In the genomic region with DNA sequence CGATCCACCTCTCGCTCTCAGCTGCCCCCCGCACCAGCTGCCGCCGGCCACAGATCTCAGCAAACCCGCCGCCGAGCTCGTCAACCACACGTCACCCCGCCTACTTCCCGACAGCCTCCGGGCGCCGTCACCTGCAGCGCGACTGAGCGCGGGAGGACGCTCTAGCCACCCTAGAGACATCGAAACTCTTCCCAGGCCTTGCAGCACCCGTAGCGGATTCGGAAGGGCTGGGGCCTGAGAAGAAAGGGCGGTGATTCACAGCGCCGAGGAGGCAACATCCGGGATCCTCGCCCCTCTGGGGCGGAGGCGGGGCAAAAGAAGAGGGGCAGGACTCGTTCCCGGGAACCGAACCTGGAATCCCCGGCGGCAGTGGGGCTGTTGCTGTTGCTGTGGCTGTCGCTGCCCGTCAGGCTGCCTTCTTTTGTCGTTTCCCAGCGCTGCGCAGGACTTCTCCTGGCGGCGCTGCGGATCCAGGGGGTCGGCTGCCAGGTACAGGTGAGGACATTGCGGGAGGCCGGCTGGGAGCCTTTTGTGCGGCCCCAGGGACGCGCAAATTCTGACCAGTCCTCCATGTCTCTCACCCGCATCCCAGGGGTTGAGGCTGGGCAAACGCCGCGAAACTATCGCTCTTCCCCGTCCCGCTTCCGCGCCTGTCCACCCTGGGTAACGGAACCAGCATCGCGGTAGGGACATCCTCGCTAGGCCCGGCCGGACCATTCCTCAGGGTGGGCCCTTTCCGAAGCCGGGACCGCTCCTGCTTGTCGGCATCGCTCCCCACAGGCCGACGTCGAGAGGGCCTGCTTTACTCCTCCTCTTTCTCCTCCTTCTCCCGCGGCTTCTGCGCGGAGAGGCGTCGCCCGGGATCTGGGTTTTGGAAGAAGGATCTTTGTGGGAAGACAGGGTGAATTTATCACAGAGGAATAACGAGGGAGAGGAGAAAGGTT, we compare ENCODE assay signal across 1 cellular context.
TF ChIP-seq lines count a peak whose summit lies in the region.

A gene (plus strand): TSS at position 331 of the 944 bp plus-strand sequence. CDS start 9,443 bp downstream, outside the sequence.
A gene with protein sequence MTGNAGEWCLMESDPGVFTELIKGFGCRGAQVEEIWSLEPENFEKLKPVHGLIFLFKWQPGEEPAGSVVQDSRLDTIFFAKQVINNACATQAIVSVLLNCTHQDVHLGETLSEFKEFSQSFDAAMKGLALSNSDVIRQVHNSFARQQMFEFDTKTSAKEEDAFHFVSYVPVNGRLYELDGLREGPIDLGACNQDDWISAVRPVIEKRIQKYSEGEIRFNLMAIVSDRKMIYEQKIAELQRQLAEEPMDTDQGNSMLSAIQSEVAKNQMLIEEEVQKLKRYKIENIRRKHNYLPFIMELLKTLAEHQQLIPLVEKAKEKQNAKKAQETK (minus strand): TSS at position 79 of the 944 bp plus-strand sequence. CDS start 100 bp downstream, outside the sequence.

TF ChIP-seq in K562, 482 proteins besides CTCF, POLR2A, EP300 and RAD21 (continued from another document and continues in another):
- TF ChIP-seq, protein P1, sequence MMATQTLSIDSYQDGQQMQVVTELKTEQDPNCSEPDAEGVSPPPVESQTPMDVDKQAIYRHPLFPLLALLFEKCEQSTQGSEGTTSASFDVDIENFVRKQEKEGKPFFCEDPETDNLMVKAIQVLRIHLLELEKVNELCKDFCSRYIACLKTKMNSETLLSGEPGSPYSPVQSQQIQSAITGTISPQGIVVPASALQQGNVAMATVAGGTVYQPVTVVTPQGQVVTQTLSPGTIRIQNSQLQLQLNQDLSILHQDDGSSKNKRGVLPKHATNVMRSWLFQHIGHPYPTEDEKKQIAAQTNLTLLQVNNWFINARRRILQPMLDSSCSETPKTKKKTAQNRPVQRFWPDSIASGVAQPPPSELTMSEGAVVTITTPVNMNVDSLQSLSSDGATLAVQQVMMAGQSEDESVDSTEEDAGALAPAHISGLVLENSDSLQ (IDR thresholded peaks at IDR 0.05), result peak; percentile 94
- TF ChIP-seq NBN (IDR thresholded peaks at IDR 0.05; ENCODE audit: low read depth), result peak; percentile 99
- no peak for TF ChIP-seq ZNF444 (CRISPR knock-in tag; IDR thresholded peaks at IDR 0.05)
- peak; percentile 67; the same call in 1 of the 2 replicates for TF ChIP-seq SMARCE1 (IDR thresholded peaks at IDR 0.05)
- TF ChIP-seq, protein P2, sequence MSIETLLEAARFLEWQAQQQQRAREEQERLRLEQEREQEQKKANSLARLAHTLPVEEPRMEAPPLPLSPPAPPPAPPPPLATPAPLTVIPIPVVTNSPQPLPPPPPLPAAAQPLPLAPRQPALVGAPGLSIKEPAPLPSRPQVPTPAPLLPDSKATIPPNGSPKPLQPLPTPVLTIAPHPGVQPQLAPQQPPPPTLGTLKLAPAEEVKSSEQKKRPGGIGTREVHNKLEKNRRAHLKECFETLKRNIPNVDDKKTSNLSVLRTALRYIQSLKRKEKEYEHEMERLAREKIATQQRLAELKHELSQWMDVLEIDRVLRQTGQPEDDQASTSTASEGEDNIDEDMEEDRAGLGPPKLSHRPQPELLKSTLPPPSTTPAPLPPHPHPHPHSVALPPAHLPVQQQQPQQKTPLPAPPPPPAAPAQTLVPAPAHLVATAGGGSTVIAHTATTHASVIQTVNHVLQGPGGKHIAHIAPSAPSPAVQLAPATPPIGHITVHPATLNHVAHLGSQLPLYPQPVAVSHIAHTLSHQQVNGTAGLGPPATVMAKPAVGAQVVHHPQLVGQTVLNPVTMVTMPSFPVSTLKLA (conservative IDR thresholded peaks at IDR 0.05), result peak; percentile 87 to 92
- TF ChIP-seq TAF9B (IDR thresholded peaks at IDR 0.05; ENCODE audit: partially characterized antibody), result peak; percentile 96
- TF ChIP-seq CHD1 (IDR thresholded peaks at IDR 0.05; ENCODE audit: low read length), result peak; percentile 78
- TF ChIP-seq ZBED1 (IDR thresholded peaks at IDR 0.05), result peak; percentile 88
- peak; percentile 97 for TF ChIP-seq CCNT2 (IDR thresholded peaks at IDR 0.05; ENCODE audit: borderline replicate concordance, extremely low read depth, insufficient read length, low read depth, low read length)
- TF ChIP-seq, protein P3, sequence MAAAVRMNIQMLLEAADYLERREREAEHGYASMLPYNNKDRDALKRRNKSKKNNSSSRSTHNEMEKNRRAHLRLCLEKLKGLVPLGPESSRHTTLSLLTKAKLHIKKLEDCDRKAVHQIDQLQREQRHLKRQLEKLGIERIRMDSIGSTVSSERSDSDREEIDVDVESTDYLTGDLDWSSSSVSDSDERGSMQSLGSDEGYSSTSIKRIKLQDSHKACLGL (CRISPR knock-in tag; IDR thresholded peaks at IDR 0.05; ENCODE audit: borderline replicate concordance, poor library complexity, severe bottlenecking), result no peak
- TF ChIP-seq, protein P4, sequence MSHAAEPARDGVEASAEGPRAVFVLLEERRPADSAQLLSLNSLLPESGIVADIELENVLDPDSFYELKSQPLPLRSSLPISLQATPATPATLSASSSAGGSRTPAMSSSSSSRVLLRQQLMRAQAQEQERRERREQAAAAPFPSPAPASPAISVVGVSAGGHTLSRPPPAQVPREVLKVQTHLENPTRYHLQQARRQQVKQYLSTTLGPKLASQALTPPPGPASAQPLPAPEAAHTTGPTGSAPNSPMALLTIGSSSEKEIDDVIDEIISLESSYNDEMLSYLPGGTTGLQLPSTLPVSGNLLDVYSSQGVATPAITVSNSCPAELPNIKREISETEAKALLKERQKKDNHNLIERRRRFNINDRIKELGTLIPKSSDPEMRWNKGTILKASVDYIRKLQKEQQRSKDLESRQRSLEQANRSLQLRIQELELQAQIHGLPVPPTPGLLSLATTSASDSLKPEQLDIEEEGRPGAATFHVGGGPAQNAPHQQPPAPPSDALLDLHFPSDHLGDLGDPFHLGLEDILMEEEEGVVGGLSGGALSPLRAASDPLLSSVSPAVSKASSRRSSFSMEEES (CRISPR knock-in tag; IDR thresholded peaks at IDR 0.05), result no peak
- TF ChIP-seq ZNF217 (CRISPR knock-in tag; IDR thresholded peaks at IDR 0.05), result no peak
- peak; percentile 68; the same call in 1 of the 2 replicates for TF ChIP-seq ZNF232 (CRISPR knock-in tag; IDR thresholded peaks at IDR 0.05)
- TF ChIP-seq KDM4B (IDR thresholded peaks at IDR 0.05; ENCODE audit: borderline replicate concordance in 2 of 2, low read depth in 1 of 2), result peak in 1 of 2 experiments; percentile 89; a peak in 1 of 4 replicates
- peak; percentile 26; the same call in 1 of the 2 replicates for TF ChIP-seq FOXJ2 (tag; IDR thresholded peaks at IDR 0.05)
- TF ChIP-seq, protein P5, sequence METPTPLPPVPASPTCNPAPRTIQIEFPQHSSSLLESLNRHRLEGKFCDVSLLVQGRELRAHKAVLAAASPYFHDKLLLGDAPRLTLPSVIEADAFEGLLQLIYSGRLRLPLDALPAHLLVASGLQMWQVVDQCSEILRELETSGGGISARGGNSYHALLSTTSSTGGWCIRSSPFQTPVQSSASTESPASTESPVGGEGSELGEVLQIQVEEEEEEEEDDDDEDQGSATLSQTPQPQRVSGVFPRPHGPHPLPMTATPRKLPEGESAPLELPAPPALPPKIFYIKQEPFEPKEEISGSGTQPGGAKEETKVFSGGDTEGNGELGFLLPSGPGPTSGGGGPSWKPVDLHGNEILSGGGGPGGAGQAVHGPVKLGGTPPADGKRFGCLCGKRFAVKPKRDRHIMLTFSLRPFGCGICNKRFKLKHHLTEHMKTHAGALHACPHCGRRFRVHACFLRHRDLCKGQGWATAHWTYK (CRISPR knock-in tag; IDR thresholded peaks at IDR 0.05), result peak; percentile 54; the same call in 1 of the 2 replicates
- TF ChIP-seq, protein P6, sequence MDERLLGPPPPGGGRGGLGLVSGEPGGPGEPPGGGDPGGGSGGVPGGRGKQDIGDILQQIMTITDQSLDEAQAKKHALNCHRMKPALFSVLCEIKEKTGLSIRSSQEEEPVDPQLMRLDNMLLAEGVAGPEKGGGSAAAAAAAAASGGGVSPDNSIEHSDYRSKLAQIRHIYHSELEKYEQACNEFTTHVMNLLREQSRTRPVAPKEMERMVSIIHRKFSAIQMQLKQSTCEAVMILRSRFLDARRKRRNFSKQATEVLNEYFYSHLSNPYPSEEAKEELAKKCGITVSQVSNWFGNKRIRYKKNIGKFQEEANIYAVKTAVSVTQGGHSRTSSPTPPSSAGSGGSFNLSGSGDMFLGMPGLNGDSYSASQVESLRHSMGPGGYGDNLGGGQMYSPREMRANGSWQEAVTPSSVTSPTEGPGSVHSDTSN (CRISPR knock-in tag; IDR thresholded peaks at IDR 0.05; ENCODE audit: low read depth), result no peak
- TF ChIP-seq, protein P6 (tag; conservative IDR thresholded peaks at IDR 0.05; ENCODE audit: low read depth), result peak; percentile 55; the same call in 1 of the 2 replicates
- TF ChIP-seq TSC22D4 (tag; IDR thresholded peaks at IDR 0.05), result no peak
- 0 out of 2 replicates have a peak, but pooled peaks have one; percentile 65 for TF ChIP-seq PTBP1 (IDR thresholded peaks at IDR 0.05; ENCODE audit: low read depth, low read length)
- TF ChIP-seq SMARCA5 (IDR thresholded peaks at IDR 0.05), result peak; percentile 61; the same call in 1 of the 2 replicates
- TF ChIP-seq SP2 (IDR thresholded peaks at IDR 0.05; ENCODE audit: extremely low read depth, low read depth, low read length, poor library complexity, severe bottlenecking), result peak; percentile 94
- TF ChIP-seq, protein P7, sequence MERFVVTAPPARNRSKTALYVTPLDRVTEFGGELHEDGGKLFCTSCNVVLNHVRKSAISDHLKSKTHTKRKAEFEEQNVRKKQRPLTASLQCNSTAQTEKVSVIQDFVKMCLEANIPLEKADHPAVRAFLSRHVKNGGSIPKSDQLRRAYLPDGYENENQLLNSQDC (CRISPR knock-in tag; IDR thresholded peaks at IDR 0.05), result 0 out of 2 replicates have a peak, but pooled peaks have one; percentile 49
- TF ChIP-seq, protein P8, sequence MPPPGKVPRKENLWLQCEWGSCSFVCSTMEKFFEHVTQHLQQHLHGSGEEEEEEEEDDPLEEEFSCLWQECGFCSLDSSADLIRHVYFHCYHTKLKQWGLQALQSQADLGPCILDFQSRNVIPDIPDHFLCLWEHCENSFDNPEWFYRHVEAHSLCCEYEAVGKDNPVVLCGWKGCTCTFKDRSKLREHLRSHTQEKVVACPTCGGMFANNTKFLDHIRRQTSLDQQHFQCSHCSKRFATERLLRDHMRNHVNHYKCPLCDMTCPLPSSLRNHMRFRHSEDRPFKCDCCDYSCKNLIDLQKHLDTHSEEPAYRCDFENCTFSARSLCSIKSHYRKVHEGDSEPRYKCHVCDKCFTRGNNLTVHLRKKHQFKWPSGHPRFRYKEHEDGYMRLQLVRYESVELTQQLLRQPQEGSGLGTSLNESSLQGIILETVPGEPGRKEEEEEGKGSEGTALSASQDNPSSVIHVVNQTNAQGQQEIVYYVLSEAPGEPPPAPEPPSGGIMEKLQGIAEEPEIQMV (tag; conservative IDR thresholded peaks at IDR 0.05; ENCODE audit: low read depth), result no peak
- peak; percentile 10; the same call in 1 of the 2 replicates for TF ChIP-seq ZNF589 (CRISPR knock-in tag; IDR thresholded peaks at IDR 0.05; ENCODE audit: low read depth)
- TF ChIP-seq EGR1 (conservative IDR thresholded peaks at IDR 0.05), result peak; percentile 62
- TF ChIP-seq, protein P9, sequence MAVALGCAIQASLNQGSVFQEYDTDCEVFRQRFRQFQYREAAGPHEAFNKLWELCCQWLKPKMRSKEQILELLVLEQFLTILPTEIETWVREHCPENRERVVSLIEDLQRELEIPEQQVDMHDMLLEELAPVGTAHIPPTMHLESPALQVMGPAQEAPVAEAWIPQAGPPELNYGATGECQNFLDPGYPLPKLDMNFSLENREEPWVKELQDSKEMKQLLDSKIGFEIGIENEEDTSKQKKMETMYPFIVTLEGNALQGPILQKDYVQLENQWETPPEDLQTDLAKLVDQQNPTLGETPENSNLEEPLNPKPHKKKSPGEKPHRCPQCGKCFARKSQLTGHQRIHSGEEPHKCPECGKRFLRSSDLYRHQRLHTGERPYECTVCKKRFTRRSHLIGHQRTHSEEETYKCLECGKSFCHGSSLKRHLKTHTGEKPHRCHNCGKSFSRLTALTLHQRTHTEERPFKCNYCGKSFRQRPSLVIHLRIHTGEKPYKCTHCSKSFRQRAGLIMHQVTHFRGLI (CRISPR knock-in tag; IDR thresholded peaks at IDR 0.05), result no peak
- TF ChIP-seq ETV5 (CRISPR knock-in tag; IDR thresholded peaks at IDR 0.05; ENCODE audit: low read depth), result peak; percentile 86
- peak; percentile 81 for TF ChIP-seq RBBP5 (IDR thresholded peaks at IDR 0.05; ENCODE audit: borderline replicate concordance, insufficient read depth, low read length, poor library complexity, severe bottlenecking)
- no peak for TF ChIP-seq HNRNPH1 (optimal IDR thresholded peaks at IDR 0.05; ENCODE audit: low read depth, low read length)
- no peak for TF ChIP-seq CREBBP (IDR thresholded peaks at IDR 0.05; ENCODE audit: low read depth, low read length)
- TF ChIP-seq RBM14 (IDR thresholded peaks at IDR 0.05; ENCODE audit: borderline replicate concordance, insufficient read depth, low read depth, low read length), result 0 out of 2 replicates have a peak, but pooled peaks have one; percentile 58
- TF ChIP-seq, protein P10, sequence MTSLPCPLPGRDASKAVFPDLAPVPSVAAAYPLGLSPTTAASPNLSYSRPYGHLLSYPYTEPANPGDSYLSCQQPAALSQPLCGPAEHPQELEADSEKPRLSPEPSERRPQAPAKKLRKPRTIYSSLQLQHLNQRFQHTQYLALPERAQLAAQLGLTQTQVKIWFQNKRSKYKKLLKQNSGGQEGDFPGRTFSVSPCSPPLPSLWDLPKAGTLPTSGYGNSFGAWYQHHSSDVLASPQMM (CRISPR knock-in tag; IDR thresholded peaks at IDR 0.05), result no peak
- TF ChIP-seq, protein P11, sequence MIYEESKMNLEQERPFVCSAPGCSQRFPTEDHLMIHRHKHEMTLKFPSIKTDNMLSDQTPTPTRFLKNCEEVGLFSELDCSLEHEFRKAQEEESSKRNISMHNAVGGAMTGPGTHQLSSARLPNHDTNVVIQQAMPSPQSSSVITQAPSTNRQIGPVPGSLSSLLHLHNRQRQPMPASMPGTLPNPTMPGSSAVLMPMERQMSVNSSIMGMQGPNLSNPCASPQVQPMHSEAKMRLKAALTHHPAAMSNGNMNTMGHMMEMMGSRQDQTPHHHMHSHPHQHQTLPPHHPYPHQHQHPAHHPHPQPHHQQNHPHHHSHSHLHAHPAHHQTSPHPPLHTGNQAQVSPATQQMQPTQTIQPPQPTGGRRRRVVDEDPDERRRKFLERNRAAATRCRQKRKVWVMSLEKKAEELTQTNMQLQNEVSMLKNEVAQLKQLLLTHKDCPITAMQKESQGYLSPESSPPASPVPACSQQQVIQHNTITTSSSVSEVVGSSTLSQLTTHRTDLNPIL (CRISPR knock-in tag; IDR thresholded peaks at IDR 0.05), result no peak
- peak; percentile 74 for TF ChIP-seq KDM5B (IDR thresholded peaks at IDR 0.05; ENCODE audit: insufficient replicate concordance, low read depth, low read length)
- peak; percentile 74 for TF ChIP-seq ETV1 (tag; conservative IDR thresholded peaks at IDR 0.05; ENCODE audit: low read depth)
- no peak for TF ChIP-seq ARHGAP35 (IDR thresholded peaks at IDR 0.05; ENCODE audit: partially characterized antibody)
- no peak for TF ChIP-seq BRCA1 (IDR thresholded peaks at IDR 0.05)
- no peak for TF ChIP-seq BRCA1 (CRISPR knock-in tag; IDR thresholded peaks at IDR 0.05)
- no peak for TF ChIP-seq GTF2A2 (tag; IDR thresholded peaks at IDR 0.05)
- TF ChIP-seq ZKSCAN8 (CRISPR knock-in tag; IDR thresholded peaks at IDR 0.05), result no peak
- no peak for TF ChIP-seq SIRT6 (IDR thresholded peaks at IDR 0.05; ENCODE audit: low read depth, low read length)
